Comparison of ENCODE assay signal across 20 cellular contexts in genomic region chr2:232512557-232512956, GRCh38. TPM values are rescaled to one million over a fixed set of nuclear protein-coding genes. Genes with fewer than 3 reads are reported as not detected.
"Had no signal": no experiment of that assay in that cellular context is flagged by ENCODE, and none has a peak within 500 bp of the region (broad histone marks: within the 10 kb centered on the region; RNA-seq: fewer than 3 reads in every experiment).

No MANE protein-coding gene starts in this region.

- H3K27ac Mint-ChIP-seq: activated CD4-positive, alpha-beta memory T cell treated with anti-CD3 and anti-CD28 coated beads, Interleukin-2, amount 10 ng/mL, durations not matched to agents 7 days and 5 days; activated CD4-positive, alpha-beta T cell treated with anti-CD3 and anti-CD28 coated beads for 36 hours; activated naive CD8-positive, alpha-beta T cell treated with anti-CD3 and anti-CD28 coated beads, Interleukin-2, amount 10 ng/mL, durations not matched to agents 7 days and 5 days; natural killer cell; stimulated activated naive CD8-positive, alpha-beta T cell treated with anti-CD3 and anti-CD28 coated beads, Interleukin-15, Interleukin-2, amounts not matched to agents 100 ng/mL and 50 ng/mL, for 24 hours had no signal

- H3K4me3 ChIP-seq: esophagus squamous epithelium, mucosa of descending colon had no signal

- H3K9me3 Mint-ChIP-seq: activated CD4-positive, alpha-beta memory T cell treated with anti-CD3 and anti-CD28 coated beads, Interleukin-2, amount 10 ng/mL, durations not matched to agents 7 days and 5 days; activated naive CD8-positive, alpha-beta T cell treated with anti-CD3 and anti-CD28 coated beads, Interleukin-2, amount 10 ng/mL, durations not matched to agents 7 days and 5 days; natural killer cell; stimulated activated naive CD8-positive, alpha-beta T cell treated with anti-CD3 and anti-CD28 coated beads, Interleukin-15, Interleukin-2, amounts not matched to agents 100 ng/mL and 50 ng/mL, for 24 hours had no signal

- ATAC-seq: activated CD4-positive, alpha-beta T cell treated with anti-CD3 and anti-CD28 coated beads for 36 hours; left colon; mucosa of descending colon; natural killer cell had no signal

- H3K4me1 Mint-ChIP-seq: activated CD4-positive, alpha-beta memory T cell treated with anti-CD3 and anti-CD28 coated beads, Interleukin-2, amount 10 ng/mL, durations not matched to agents 7 days and 5 days; activated CD4-positive, alpha-beta T cell treated with anti-CD3 and anti-CD28 coated beads for 36 hours; activated naive CD8-positive, alpha-beta T cell treated with anti-CD3 and anti-CD28 coated beads, Interleukin-2, amount 10 ng/mL, durations not matched to agents 7 days and 5 days; natural killer cell had no signal

- DNase-seq: activated CD4-positive, alpha-beta memory T cell treated with anti-CD3 and anti-CD28 coated beads, Interleukin-2, amount 10 ng/mL, durations not matched to agents 7 days and 5 days; activated CD4-positive, alpha-beta T cell treated with anti-CD3 and anti-CD28 coated beads for 36 hours; activated gamma-delta T cell treated with Interleukin-2 at 50 U/mL for 16 hours; activated naive CD8-positive, alpha-beta T cell treated with anti-CD3 and anti-CD28 coated beads, Interleukin-2, amount 10 ng/mL, durations not matched to agents 7 days and 5 days; activated T-cell treated with anti-CD3 and anti-CD28 coated beads, Interleukin-2, amount 50 U/mL, for 48 hours; aorta; esophagus squamous epithelium; foreskin fibroblast; head of caudate nucleus; left colon; mucosa of descending colon; natural killer cell; stimulated activated CD4-positive, alpha-beta T cell treated with anti-CD3 and anti-CD28 coated beads, Interleukin-12 subunit alpha, Interleukin-12 subunit beta, amount 100 ng/mL, for 4 hours; stimulated activated CD4-positive, alpha-beta T cell treated with anti-CD3 and anti-CD28 coated beads, Interleukin-2, amount 100 ng/mL, for 48 hours; T1000 had no signal

- H3K36me3 Mint-ChIP-seq: activated naive CD8-positive, alpha-beta T cell treated with anti-CD3 and anti-CD28 coated beads, Interleukin-2, amount 10 ng/mL, durations not matched to agents 7 days and 5 days; natural killer cell had no signal

- H3K27ac ChIP-seq: esophagus squamous epithelium had no signal

- H3K9me3 ChIP-seq: esophagus squamous epithelium, mucosa of descending colon had no signal

- H3K36me3 ChIP-seq: esophagus squamous epithelium had no signal

- H3K4me3 Mint-ChIP-seq: activated CD4-positive, alpha-beta memory T cell treated with anti-CD3 and anti-CD28 coated beads, Interleukin-2, amount 10 ng/mL, durations not matched to agents 7 days and 5 days; activated CD4-positive, alpha-beta T cell treated with anti-CD3 and anti-CD28 coated beads for 36 hours; activated naive CD8-positive, alpha-beta T cell treated with anti-CD3 and anti-CD28 coated beads, Interleukin-2, amount 10 ng/mL, durations not matched to agents 7 days and 5 days; natural killer cell; stimulated activated naive CD8-positive, alpha-beta T cell treated with anti-CD3 and anti-CD28 coated beads, Interleukin-15, Interleukin-2, amounts not matched to agents 100 ng/mL and 50 ng/mL, for 24 hours had no signal

- H3K4me1 ChIP-seq: esophagus squamous epithelium had no signal

RNA-seq across cellular contexts. Expression of gene PRSS56, which starts 7.6 kb away (rescaled TPM):
- total RNA-seq: activated CD4-positive, alpha-beta memory T cell treated with anti-CD3 and anti-CD28 coated beads, Interleukin-2, amount 10 ng/mL, durations not matched to agents 7 days and 5 days; activated CD4-positive, alpha-beta T cell treated with anti-CD3 and anti-CD28 coated beads for 36 hours; activated naive CD8-positive, alpha-beta T cell treated with anti-CD3 and anti-CD28 coated beads, Interleukin-2, amount 10 ng/mL, durations not matched to agents 7 days and 5 days; aorta; esophagus squamous epithelium; left colon; mucosa of descending colon; natural killer cell; osteoblast; pulmonary artery endothelial cell; urinary bladder had no signal
- polyA plus RNA-seq: aorta, urinary bladder had no signal

RNA-seq across cellular contexts. Expression of gene CHRND, which starts 13.4 kb away (rescaled TPM):
- total RNA-seq: activated CD4-positive, alpha-beta memory T cell treated with anti-CD3 and anti-CD28 coated beads, Interleukin-2, amount 10 ng/mL, durations not matched to agents 7 days and 5 days; activated CD4-positive, alpha-beta T cell treated with anti-CD3 and anti-CD28 coated beads for 36 hours; activated naive CD8-positive, alpha-beta T cell treated with anti-CD3 and anti-CD28 coated beads, Interleukin-2, amount 10 ng/mL, durations not matched to agents 7 days and 5 days; aorta; esophagus squamous epithelium; left colon; mucosa of descending colon; natural killer cell; osteoblast; pulmonary artery endothelial cell; temporal lobe had no signal
- polyA plus RNA-seq: aorta, urinary bladder had no signal

RNA-seq across cellular contexts. Expression of gene ECEL1, which starts 24.9 kb away (rescaled TPM):
- total RNA-seq: activated CD4-positive, alpha-beta memory T cell treated with anti-CD3 and anti-CD28 coated beads, Interleukin-2, amount 10 ng/mL, durations not matched to agents 7 days and 5 days; activated naive CD8-positive, alpha-beta T cell treated with anti-CD3 and anti-CD28 coated beads, Interleukin-2, amount 10 ng/mL, durations not matched to agents 7 days and 5 days; left colon; natural killer cell; osteoblast; pulmonary artery endothelial cell had no signal
- polyA plus RNA-seq: aorta had no signal

RNA-seq across cellular contexts. Expression of gene CHRNG, which starts 26.9 kb away (rescaled TPM):
- total RNA-seq: activated CD4-positive, alpha-beta memory T cell treated with anti-CD3 and anti-CD28 coated beads, Interleukin-2, amount 10 ng/mL, durations not matched to agents 7 days and 5 days; activated CD4-positive, alpha-beta T cell treated with anti-CD3 and anti-CD28 coated beads for 36 hours; activated naive CD8-positive, alpha-beta T cell treated with anti-CD3 and anti-CD28 coated beads, Interleukin-2, amount 10 ng/mL, durations not matched to agents 7 days and 5 days; aorta; esophagus squamous epithelium; left colon; mucosa of descending colon; natural killer cell; osteoblast; pulmonary artery endothelial cell; temporal lobe had no signal
- polyA plus RNA-seq: aorta, urinary bladder had no signal
